Comparison of ENCODE assay signal across 1 cellular context in genomic region chr4:184408711-184409081, GRCh38.
TF ChIP-seq lines count a peak whose summit lies in the region.

No MANE protein-coding gene starts in this region.

TF ChIP-seq in GM23338, 12 proteins besides CTCF, POLR2A, EP300 and RAD21 (continued from another document):
- TF ChIP-seq ETS1 (IDR thresholded peaks at IDR 0.05) (no peak), ZNF331 (CRISPR knock-in tag; IDR thresholded peaks at IDR 0.05; ENCODE audit: low read depth) (no peak), JUNB (IDR thresholded peaks at IDR 0.05; ENCODE audit: unreplicated experiment) (no peak), REST (IDR thresholded peaks at IDR 0.05; ENCODE audit: unreplicated experiment) (no peak), POLR2AphosphoS5 (IDR thresholded peaks at IDR 0.05; ENCODE audit: low read depth) (no peak), ZNF114 (CRISPR knock-in tag; IDR thresholded peaks at IDR 0.05) (no peak)
